Comparison of ENCODE assay signal across 8 cellular contexts in the genomic region with DNA sequence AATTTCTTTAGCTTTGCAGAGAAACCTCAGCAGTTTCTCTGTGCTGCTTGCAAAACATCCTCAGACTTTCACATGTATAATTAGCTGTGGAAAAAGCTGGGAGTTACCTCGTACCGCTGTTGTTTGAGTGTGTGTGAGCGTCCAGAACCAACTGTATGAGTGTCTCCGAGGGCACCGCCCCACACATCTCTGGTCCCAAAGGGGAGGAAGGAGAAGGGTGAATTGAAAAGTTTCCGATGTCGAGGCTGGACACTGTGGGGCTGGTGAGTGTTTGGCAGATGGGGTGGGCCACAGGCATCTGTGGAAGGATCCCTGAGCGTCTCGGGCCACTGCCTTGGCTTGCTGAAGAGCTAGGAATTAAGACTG. TPM values are rescaled to one million over a fixed set of nuclear protein-coding genes. Genes with fewer than 3 reads are reported as not detected.
DNase-seq lines count a peak whose midpoint lies in the region; ATAC-seq and TF ChIP-seq lines count a peak whose summit lies in the region.

No MANE protein-coding gene starts in this region.

- dilution Hi-C loops in mammary epithelial cell (cut with HindIII; ENCODE audit: low sequenced_read_pairs) = no loop called here

- no peaks in the 10 kb centered on the region for H3F3A ChIP-seq in PC-3 (ENCODE audit: low read length, unreplicated experiment)

- H3K4me3 ChIP-seq in PC-3 (ENCODE audit: low read length) = peak overlapping the region; percentile 81
- H3K4me3 ChIP-seq in mammary epithelial cell (replicated peaks in 1 of 3; ENCODE audit: insufficient read depth in 1 of 3, low read depth in 2 of 3, low read length in 3 of 3) = peak overlapping the region; percentile 64 to 93 (median 92)
- peak overlapping the region; percentile 86 to 98 (median 92) for H3K4me3 ChIP-seq in subcutaneous abdominal adipose tissue (ENCODE audit: low read depth in 1 of 5, low read length in 5 of 5)

- in situ Hi-C loops in mammary epithelial cell (cut with MboI; ENCODE audit: low sequenced_read_pairs in 2 of 2) = loop anchor here in 1 of 2 donors (5.0 kb wide), 2 partner anchors 74 to 116 kb away; no protein-coding TSS in a partner anchor

- 0% methylated on average over 9 of the region's 9 CpGs for WGBS in mammary epithelial cell (ENCODE audit: low coverage, missing lambda C conversion rate)

- H3K36me3 ChIP-seq in PC-3 (ENCODE audit: low read depth, low read length) = no peaks in the 10 kb centered on the region
- no peaks in the 10 kb centered on the region for H3K36me3 ChIP-seq in mammary epithelial cell (ENCODE audit: insufficient read depth, low read length)
- peaks cover 0 to 2% (median 0%) of the 10 kb centered on the region in 5 donors for H3K36me3 ChIP-seq in subcutaneous abdominal adipose tissue (ENCODE audit: control insufficient read depth in 5 of 5, insufficient read depth in 5 of 5, low read length in 5 of 5)

- peak overlapping the region; percentile 78 for H3K9ac ChIP-seq in PC-3 (ENCODE audit: low read length)
- peak overlapping the region; percentile 98 for H3K9ac ChIP-seq in mammary epithelial cell (ENCODE audit: insufficient read depth, low read length)
- H3K9ac ChIP-seq in subcutaneous abdominal adipose tissue (ENCODE audit: low read length in 5 of 5) = peak overlapping the region; percentile 77 to 93 (median 86)

- POLR2A ChIA-PET in PC-3 (lab: Charles Lee; ENCODE audit: unreplicated experiment) = interaction anchor here (0.5 to 1.9 kb wide), 4 partner anchors 22 to 65 kb away, joined by 4 to 40 read pairs (median 14); no protein-coding TSS in a partner anchor

- H3K27me3 ChIP-seq in PC-3 (ENCODE audit: low read length) (no peaks in the 10 kb centered on the region), mammary epithelial cell (ENCODE audit: insufficient read depth, low read length) (no peaks in the 10 kb centered on the region), subcutaneous abdominal adipose tissue (ENCODE audit: control insufficient read depth in 5 of 5, insufficient read depth in 4 of 5, low read length in 5 of 5) (no peaks in the 10 kb centered on the region)

- BruUV-seq in PC-3 (replicated peaks; lab: Mats Ljungman, UMichigan) = no TSS peak
- BruUV-seq in mammary epithelial cell (replicated peaks; lab: Mats Ljungman, UMichigan) = TSS peak; percentile 64

- H3K27ac ChIP-seq in PC-3 (ENCODE audit: low read length) = peak overlapping the region; percentile 61
- peak overlapping the region; percentile 95 for H3K27ac ChIP-seq in mammary epithelial cell (ENCODE audit: insufficient read depth, low read depth, low read length)
- peak overlapping the region; percentile 97 for H3K27ac ChIP-seq in subcutaneous abdominal adipose tissue (ENCODE audit: low read depth, low read length)

- peaks cover 57% of the 10 kb centered on the region for H3K79me2 ChIP-seq in PC-3 (ENCODE audit: low read length)
- peaks cover 59% of the 10 kb centered on the region for H3K79me2 ChIP-seq in mammary epithelial cell (ENCODE audit: insufficient read depth, low read length)

- H3K4me1 ChIP-seq in PC-3 (ENCODE audit: insufficient read depth, low read length) (peaks cover 43% of the 10 kb centered on the region), mammary epithelial cell (ENCODE audit: insufficient read depth, low read length) (peaks cover 45% of the 10 kb centered on the region), subcutaneous abdominal adipose tissue (ENCODE audit: control insufficient read depth in 5 of 5, insufficient read depth in 5 of 5, low read length in 5 of 5) (peaks cover 14 to 76% (median 62%) of the 10 kb centered on the region in 5 donors)

- no peak for TF ChIP-seq CTCF in PC-3 (conservative IDR thresholded peaks at IDR 0.05; ENCODE audit: low read depth, low read length)
- TF ChIP-seq CTCF in mammary epithelial cell (conservative IDR thresholded peaks at IDR 0.05 in 1 of 2, IDR thresholded peaks at IDR 0.05 in 1 of 2; ENCODE audit: extremely low read depth in 1 of 2, insufficient read depth in 1 of 2, low read depth in 1 of 2, low read length in 2 of 2) = no peak

- H4K20me1 ChIP-seq in PC-3 (ENCODE audit: low read length) (no peaks in the 10 kb centered on the region), mammary epithelial cell (ENCODE audit: insufficient read depth, low read length) (no peaks in the 10 kb centered on the region)

- no peaks in the 10 kb centered on the region for H3K9me2 ChIP-seq in PC-3 (replicated peaks; ENCODE audit: low read length)

- CTCF ChIA-PET in PC-3 (lab: Charles Lee) = no interaction called here
- CTCF ChIA-PET in mammary epithelial cell (lab: Charles Lee; ENCODE audit: low non-redundant PET) = interaction anchor here (0.5 to 1.0 kb wide), 4 partner anchors 23 to 153 kb away, joined by 3 to 5 read pairs (median 4); a partner anchor contains a TSS

- H2AFZ ChIP-seq in PC-3 (ENCODE audit: low read length) (peak overlapping the region; percentile 37), mammary epithelial cell (ENCODE audit: low read depth, low read length) (peak overlapping the region; percentile 74)

- intact Hi-C loops in PC-3 (cut with micrococcal nuclease) (loop anchor here (2.0 to 10.0 kb wide), 4 partner anchors 21 to 167 kb away; a partner anchor contains a TSS), mammary epithelial cell (cut with micrococcal nuclease) (loop anchor here (1.0 to 5.0 kb wide), 10 partner anchors 13 to 259 kb away; a partner anchor contains a TSS)

- peak; percentile 25 for ATAC-seq in PC-3
- peak; percentile 21 for ATAC-seq in left lobe of liver
- ATAC-seq in GM18870 (IDR thresholded peaks at IDR 0.05; ENCODE audit: unreplicated experiment) = no peak
- ATAC-seq in HG02763 (IDR thresholded peaks at IDR 0.05; ENCODE audit: unreplicated experiment) = no peak

- H3K9me3 ChIP-seq in PC-3 (ENCODE audit: low read length) (no peaks in the 10 kb centered on the region), mammary epithelial cell (replicated peaks; ENCODE audit: insufficient read depth, low read length) (no peaks in the 10 kb centered on the region), subcutaneous abdominal adipose tissue (ENCODE audit: control insufficient read depth in 5 of 5, low read length in 5 of 5) (no peaks in the 10 kb centered on the region)

- H3K4me2 ChIP-seq in PC-3 (ENCODE audit: low read length) (peak overlapping the region; percentile 87), mammary epithelial cell (ENCODE audit: insufficient read depth, low read depth, low read length) (peak overlapping the region; percentile 88)

- DNase-seq in NCI-H82 (lab: John Stamatoyannopoulos, UW) (peak; percentile 56), NCI-H82 treated with DMSO at 0.1 percent for 48 hours (lab: John Stamatoyannopoulos, UW; ENCODE audit: unreplicated experiment) (no peak), PC-3 (peak; percentile 58), mammary epithelial cell (peak; percentile 58), left lobe of liver (ENCODE audit: low spot score) (no peak)

RNA-seq across cellular contexts. Expression of a gene that starts 1.2 kb away (rescaled TPM):
- total RNA-seq in PC-3 (2014; rRNA removed) (32.7 and 49.5 TPM in 2 replicates), mammary epithelial cell (10 to 100 TPM; 70.5 to 91.1 TPM), left lobe of liver (9.9 TPM)
- polyA plus RNA-seq in mammary epithelial cell = 67.7 TPM
- polyA minus RNA-seq in mammary epithelial cell = 229 TPM

Comparison
In these comparisons a context has a peak if more than half of its experiments do, and no peak if none do; other contexts are left out.
1. DNase-seq: peak in NCI-H82 (single experiment), PC-3 (single experiment) and mammary epithelial cell (single experiment); none in NCI-H82 treated with DMSO at 0.1 percent for 48 hours (single experiment) and left lobe of liver (single experiment).
2. ATAC-seq: peak in PC-3 (single experiment) and left lobe of liver (single experiment); none in GM18870 (single experiment) and HG02763 (single experiment).
3. Peak in every context shown above with its lines, with median percentiles within 50 percentile points of each other: H3K27ac ChIP-seq, H3K4me3 ChIP-seq and H3K9ac ChIP-seq.